In the genomic region with DNA sequence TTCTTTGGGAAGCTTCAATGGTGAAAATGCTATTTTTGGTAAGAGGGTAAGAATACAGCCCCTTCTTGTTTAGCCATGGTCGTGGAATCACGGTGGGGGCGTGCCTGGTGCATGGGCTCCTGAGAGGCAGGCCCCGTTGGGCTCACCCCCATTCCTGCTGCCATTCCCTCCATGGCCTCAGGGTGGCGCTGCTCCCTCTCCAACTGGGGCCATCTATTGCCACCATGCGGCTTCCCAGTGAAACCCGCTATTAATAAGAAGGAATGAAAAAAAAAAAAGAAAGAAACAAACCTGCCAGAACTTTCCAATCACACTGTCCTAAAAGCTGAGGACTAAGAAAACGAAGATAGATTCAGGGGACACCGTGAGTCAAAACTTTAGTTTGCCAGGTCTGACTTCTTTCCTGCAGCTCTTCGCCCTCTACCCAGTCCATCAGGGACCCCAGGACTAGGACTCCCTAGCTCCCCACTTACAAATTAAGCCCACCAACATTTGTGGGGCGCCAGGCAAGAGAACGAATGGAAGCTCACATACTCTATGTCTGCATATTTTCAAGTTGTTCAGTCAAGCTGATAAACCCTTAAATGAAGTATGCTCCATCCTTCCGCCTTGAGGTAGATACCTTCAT, we compare ENCODE assay signal across 8 cellular contexts. TPM values are rescaled to one million over a fixed set of nuclear protein-coding genes. Genes with fewer than 3 reads are reported as not detected.
DNase-seq lines count a peak whose midpoint lies in the region; ATAC-seq, FAIRE-seq and TF ChIP-seq lines count a peak whose summit lies in the region.

No MANE protein-coding gene starts in this region.

- TF ChIP-seq RAD21 in SK-N-SH (IDR thresholded peaks at IDR 0.05; ENCODE audit: low read length): peak; percentile 98

- H3F3A ChIP-seq in SK-N-SH (replicated peaks; ENCODE audit: insufficient read depth): peaks cover 6% of the 10 kb centered on the region

- no peaks in the 10 kb centered on the region for H3K79me2 ChIP-seq in SK-N-SH (ENCODE audit: insufficient read depth)

- no peak for TF ChIP-seq EP300 in SK-N-SH (IDR thresholded peaks at IDR 0.05; ENCODE audit: borderline replicate concordance in 1 of 2, low read depth in 1 of 2, low read length in 1 of 2)

- H2AFZ ChIP-seq in SK-N-SH (ENCODE audit: low read depth): no peak overlapping the region

- POLR2A ChIA-PET in SK-N-SH (lab: Yijun Ruan, JAX): interaction anchor here (0.6 to 1.0 kb wide), 2 partner anchors 31 to 46 kb away, joined by 3 read pairs; a partner anchor contains a TSS

- FAIRE-seq in GM19239 (lab: Jason Lieb, UNC): peak; percentile 31

- intact Hi-C loops in posterior cingulate gyrus (cut with DNase I) (loop anchor here (1.0 to 2.0 kb wide), 3 partner anchors 71 to 119 kb away; no protein-coding TSS in a partner anchor), upper lobe of right lung (cut with DNase I) (no loop called here)

- H3K4me1 ChIP-seq in SK-N-SH (ENCODE audit: control insufficient read depth in 1 of 2, insufficient read depth in 2 of 2, low read depth in 1 of 2, low read length in 1 of 2) (peaks cover 0 to 2% of the 10 kb centered on the region in 2 experiments; a peak in 1 of 4 replicates), upper lobe of right lung (no peaks in the 10 kb centered on the region)

- H3K9ac ChIP-seq in SK-N-SH: no peak overlapping the region

- H3K9me3 ChIP-seq in SK-N-SH (no peaks in the 10 kb centered on the region), upper lobe of right lung (no peaks in the 10 kb centered on the region)

- CTCF ChIA-PET in SK-N-SH (lab: Yijun Ruan, JAX): interaction anchor here (0.6 to 13.0 kb wide), 63 partner anchors 10 to 301 kb away, joined by 3 to 363 read pairs (median 7); a partner anchor contains a TSS

- no peak overlapping the region for H3K4me2 ChIP-seq in SK-N-SH

- WGBS in SK-N-SH (ENCODE audit: low lambda C conversion rate): 27% methylated on average over 13 of the region's 13 CpGs

- H3K36me3 ChIP-seq in SK-N-SH (replicated peaks in 1 of 2; ENCODE audit: control insufficient read depth in 1 of 2, insufficient read depth in 2 of 2, low read length in 1 of 2) (no peaks in the 10 kb centered on the region), upper lobe of right lung (no peaks in the 10 kb centered on the region)

- peak; percentile 99 for ATAC-seq in upper lobe of right lung

- H3K4me3 ChIP-seq in AG10803 (ENCODE audit: low read length) (no peak overlapping the region), SK-N-SH (ENCODE audit: low read depth in 2 of 2, low read length in 1 of 2) (no peak overlapping the region; a peak in 1 of 4 replicates), upper lobe of right lung (no peak overlapping the region)

- H3K27ac ChIP-seq in SK-N-SH (ENCODE audit: low read depth in 2 of 2, low read length in 1 of 2) (no peak overlapping the region), upper lobe of right lung (no peak overlapping the region)

- H3K9me2 ChIP-seq in SK-N-SH: no peaks in the 10 kb centered on the region

- no peaks in the 10 kb centered on the region for H4K20me1 ChIP-seq in SK-N-SH (ENCODE audit: insufficient read depth)

- H3K27me3 ChIP-seq in SK-N-SH (ENCODE audit: insufficient read depth): no peaks in the 10 kb centered on the region
- no peaks in the 10 kb centered on the region for H3K27me3 ChIP-seq in upper lobe of right lung

- DNase-seq in AG10803 (ENCODE audit: low read depth) (peak; percentile 69), GM19239 (ENCODE audit: insufficient read length, low spot score) (peak; percentile 66), LHCN-M2 (ENCODE audit: low read depth) (peak; percentile 66), SK-N-SH (peak; percentile 88), glomerular visceral epithelial cell (ENCODE audit: extremely low spot score) (peak; percentile 85), posterior cingulate gyrus (peak; percentile 72 to 96 (median 86)), upper lobe of right lung (peak; percentile 90)
- peak; percentile 68 to 77 (median 72) for DNase-seq in activated naive CD4-positive, alpha-beta T cell (lab: John Stamatoyannopoulos, UW)

- TF ChIP-seq CTCF in AG10803 (conservative IDR thresholded peaks at IDR 0.05; ENCODE audit: low read length): peak; percentile 98
- TF ChIP-seq CTCF in SK-N-SH (IDR thresholded peaks at IDR 0.05): peak; percentile 99
- TF ChIP-seq CTCF in upper lobe of right lung (IDR thresholded peaks at IDR 0.05): peak; percentile 99

TF ChIP-seq in SK-N-SH, 30 proteins besides CTCF, POLR2A, EP300 and RAD21:
- TF ChIP-seq MXI1 (IDR thresholded peaks at IDR 0.05; ENCODE audit: low read depth, low read length) (0 out of 2 replicates have a peak, but pooled peaks have one; percentile 59), SMC3 (IDR thresholded peaks at IDR 0.05; ENCODE audit: low read depth, low read length) (peak; percentile 98)
- TF ChIP-seq, protein P1, sequence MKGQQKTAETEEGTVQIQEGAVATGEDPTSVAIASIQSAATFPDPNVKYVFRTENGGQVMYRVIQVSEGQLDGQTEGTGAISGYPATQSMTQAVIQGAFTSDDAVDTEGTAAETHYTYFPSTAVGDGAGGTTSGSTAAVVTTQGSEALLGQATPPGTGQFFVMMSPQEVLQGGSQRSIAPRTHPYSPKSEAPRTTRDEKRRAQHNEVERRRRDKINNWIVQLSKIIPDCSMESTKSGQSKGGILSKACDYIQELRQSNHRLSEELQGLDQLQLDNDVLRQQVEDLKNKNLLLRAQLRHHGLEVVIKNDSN (IDR thresholded peaks at IDR 0.05; ENCODE audit: borderline replicate concordance, low read depth): no peak

RNA-seq across cellular contexts. Expression of a gene that starts 30.6 kb away (rescaled TPM):
- total RNA-seq in LHCN-M2 (2014; rRNA removed): 68.7 and 95.9 TPM in 2 replicates
- 36.2 TPM for polyA plus RNA-seq in LHCN-M2 (2012)
- polyA plus RNA-seq in SK-N-SH (2012; rRNA removed): 19.2 and 25.7 TPM in 2 replicates
- polyA plus RNA-seq in SK-N-SH (2012; cell fraction: cytosol; rRNA removed): 12.3 and 17.4 TPM in 2 replicates
- polyA plus RNA-seq in SK-N-SH (2012; cell fraction: nucleus; rRNA removed): 15.6 and 19.9 TPM in 2 replicates
- 182 TPM for total RNA-seq in upper lobe of right lung
